ENCODE assay signal across 1 cellular context in the genomic region with DNA sequence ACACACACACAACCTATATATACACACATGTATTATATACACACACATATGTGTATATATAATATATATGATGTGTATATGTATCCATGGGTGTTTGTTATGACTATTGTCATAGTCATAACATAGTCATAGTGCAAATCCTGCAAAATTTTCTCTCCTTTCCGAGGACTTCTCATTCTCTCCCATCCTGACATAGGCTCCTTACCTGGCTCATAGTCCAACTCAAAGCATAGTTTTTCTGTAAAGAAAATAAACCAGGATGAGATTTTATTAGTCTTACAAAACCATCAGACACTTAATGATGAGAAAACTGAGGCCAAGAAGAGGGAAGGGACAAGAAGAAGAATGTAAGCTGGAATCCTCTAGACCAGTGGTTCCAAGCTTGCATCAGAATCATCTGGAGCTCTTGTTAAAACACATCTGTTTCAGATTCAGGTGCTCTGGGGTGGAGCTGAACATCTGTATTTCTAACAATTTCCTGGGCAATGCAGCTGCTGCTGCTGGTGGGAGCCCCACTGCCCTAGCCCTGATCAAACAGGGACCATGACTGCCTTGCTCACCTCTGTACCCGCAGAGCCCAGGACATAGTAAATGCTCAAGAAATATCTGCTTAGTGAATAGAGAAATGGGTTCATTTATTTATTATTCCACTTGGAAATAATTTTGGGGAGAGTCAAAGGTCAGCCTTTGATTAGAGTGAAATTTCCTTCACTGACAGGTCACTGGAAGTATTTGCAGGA.
TF ChIP-seq lines count a peak whose summit lies in the region.

No MANE protein-coding gene starts in this region.

TF ChIP-seq in endothelial cell of umbilical vein, 7 proteins besides CTCF, POLR2A, EP300 and RAD21:
- TF ChIP-seq GATA2 (IDR thresholded peaks at IDR 0.05; ENCODE audit: insufficient read depth, insufficient read length, low read depth, low read length): no peak
- no peak for TF ChIP-seq POLR2AphosphoS5 (IDR thresholded peaks at IDR 0.05; ENCODE audit: insufficient read depth, low read depth, low read length)
- TF ChIP-seq MYC (IDR thresholded peaks at IDR 0.05; ENCODE audit: low read depth, low read length): no peak
- TF ChIP-seq FOS (IDR thresholded peaks at IDR 0.05; ENCODE audit: borderline replicate concordance, insufficient read depth, low read length): no peak
- no peak for TF ChIP-seq JUN (IDR thresholded peaks at IDR 0.05; ENCODE audit: borderline replicate concordance, insufficient read depth, insufficient read length, low read depth)
- no peak for TF ChIP-seq EZH2 (IDR thresholded peaks at IDR 0.05; ENCODE audit: borderline replicate concordance, low read depth, low read length, severe bottlenecking)
- TF ChIP-seq, protein P1, sequence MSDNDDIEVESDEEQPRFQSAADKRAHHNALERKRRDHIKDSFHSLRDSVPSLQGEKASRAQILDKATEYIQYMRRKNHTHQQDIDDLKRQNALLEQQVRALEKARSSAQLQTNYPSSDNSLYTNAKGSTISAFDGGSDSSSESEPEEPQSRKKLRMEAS (IDR thresholded peaks at IDR 0.05; ENCODE audit: insufficient read depth, insufficient read length): no peak
